Comparison of ENCODE assay signal across 7 cellular contexts in genomic region chr15:43106486-43106829, GRCh38. TPM values are rescaled to one million over a fixed set of nuclear protein-coding genes. Genes with fewer than 3 reads are reported as not detected.
DNase-seq lines count a peak whose midpoint lies in the region; ATAC-seq and TF ChIP-seq lines count a peak whose summit lies in the region.

No MANE protein-coding gene starts in this region.

- H3K4me3 ChIP-seq in HFF-Myc (replicated peaks; ENCODE audit: low read depth, low read length) (peak overlapping the region; percentile 92), iPS-15b (ENCODE audit: low read depth, low read length) (peak overlapping the region; percentile 90)

- no peak for ATAC-seq in activated T-helper 17 cell treated with anti-CD3 and anti-CD28 coated beads, Interleukin-2, amount 50 U/mL, for 72 hours (replicated peaks)
- ATAC-seq in stimulated activated memory B cell treated with anti-CD40 and anti-IgM and Interleukin-4, amounts not matched to agents 10 μg/mL and 1 μg/mL and 100 μg/mL, for 72 hours, result peak; percentile 2
- no peak for ATAC-seq in HG02610 (IDR thresholded peaks at IDR 0.05; ENCODE audit: unreplicated experiment)

- TF ChIP-seq CTCF in HFF-Myc (IDR thresholded peaks at IDR 0.05; ENCODE audit: low read depth, low read length, missing control alignments), result no peak

- H3K9ac ChIP-seq in iPS-15b (ENCODE audit: low read depth, low read length), result peak overlapping the region; percentile 66

- H3K9me3 Mint-ChIP-seq in activated T-helper 17 cell treated with anti-CD3 and anti-CD28 coated beads, Interleukin-2, amount 50 U/mL, for 72 hours, result no peaks in the 10 kb centered on the region
- no peaks in the 10 kb centered on the region for H3K9me3 Mint-ChIP-seq in stimulated activated memory B cell treated with anti-CD40 and anti-IgM and Interleukin-4, amounts not matched to agents 10 μg/mL and 1 μg/mL and 100 μg/mL, for 72 hours

- peaks cover 32% of the 10 kb centered on the region for H3K4me1 Mint-ChIP-seq in activated T-helper 17 cell treated with anti-CD3 and anti-CD28 coated beads, Interleukin-2, amount 50 U/mL, for 72 hours
- H3K4me1 Mint-ChIP-seq in stimulated activated memory B cell treated with anti-CD40 and anti-IgM and Interleukin-4, amounts not matched to agents 10 μg/mL and 1 μg/mL and 100 μg/mL, for 72 hours, result peaks cover 42% of the 10 kb centered on the region

- peak overlapping the region; percentile 94 for H3K4me3 Mint-ChIP-seq in activated T-helper 17 cell treated with anti-CD3 and anti-CD28 coated beads, Interleukin-2, amount 50 U/mL, for 72 hours
- H3K4me3 Mint-ChIP-seq in stimulated activated memory B cell treated with anti-CD40 and anti-IgM and Interleukin-4, amounts not matched to agents 10 μg/mL and 1 μg/mL and 100 μg/mL, for 72 hours, result peak overlapping the region; percentile 94

- no peaks in the 10 kb centered on the region for H3K27me3 ChIP-seq in iPS-15b (ENCODE audit: control insufficient read depth, insufficient read depth, low read length)

- peaks cover 46% of the 10 kb centered on the region for H3K36me3 Mint-ChIP-seq in activated T-helper 17 cell treated with anti-CD3 and anti-CD28 coated beads, Interleukin-2, amount 50 U/mL, for 72 hours (ENCODE audit: low read depth)
- H3K36me3 Mint-ChIP-seq in stimulated activated memory B cell treated with anti-CD40 and anti-IgM and Interleukin-4, amounts not matched to agents 10 μg/mL and 1 μg/mL and 100 μg/mL, for 72 hours, result peaks cover 13% of the 10 kb centered on the region

- no peaks in the 10 kb centered on the region for H3K4me1 ChIP-seq in iPS-15b (ENCODE audit: control insufficient read depth, insufficient read depth, low read length)

- peak overlapping the region; percentile 99 for H3K27ac Mint-ChIP-seq in activated T-helper 17 cell treated with anti-CD3 and anti-CD28 coated beads, Interleukin-2, amount 50 U/mL, for 72 hours
- peak overlapping the region; percentile 94 for H3K27ac Mint-ChIP-seq in stimulated activated memory B cell treated with anti-CD40 and anti-IgM and Interleukin-4, amounts not matched to agents 10 μg/mL and 1 μg/mL and 100 μg/mL, for 72 hours

- H3K36me3 ChIP-seq in iPS-15b (ENCODE audit: control insufficient read depth, insufficient read depth, low read length), result no peaks in the 10 kb centered on the region

- no peaks in the 10 kb centered on the region for H3K27me3 Mint-ChIP-seq in activated T-helper 17 cell treated with anti-CD3 and anti-CD28 coated beads, Interleukin-2, amount 50 U/mL, for 72 hours
- H3K27me3 Mint-ChIP-seq in stimulated activated memory B cell treated with anti-CD40 and anti-IgM and Interleukin-4, amounts not matched to agents 10 μg/mL and 1 μg/mL and 100 μg/mL, for 72 hours, result no peaks in the 10 kb centered on the region

- DNase-seq in HFF-Myc (ENCODE audit: extremely low read depth, low read depth) (no peak), epidermal melanocyte (ENCODE audit: insufficient read length, low spot score) (no peak), GDM1 (lab: John Stamatoyannopoulos, UW) (no peak)

- H3K9me3 ChIP-seq in iPS-15b (ENCODE audit: control insufficient read depth, insufficient read depth, low read length), result no peaks in the 10 kb centered on the region

RNA-seq across cellular contexts. Expression of gene UBR1, which starts 0.6 kb away (rescaled TPM):
- total RNA-seq in activated T-helper 17 cell treated with anti-CD3 and anti-CD28 coated beads, Interleukin-2, amount 50 U/mL, for 72 hours, result 10 to 100 TPM; 33.3 to 37.4 TPM

RNA-seq across cellular contexts. Expression of gene TMEM62, which starts 26.9 kb away (rescaled TPM):
- total RNA-seq in activated T-helper 17 cell treated with anti-CD3 and anti-CD28 coated beads, Interleukin-2, amount 50 U/mL, for 72 hours, result 10 to 100 TPM; 15.7 to 21.4 TPM
